Comparison of ENCODE assay signal across 22 cellular contexts in genomic region chr3:114320251-114320650, GRCh38. TPM values are rescaled to one million over a fixed set of nuclear protein-coding genes. Genes with fewer than 3 reads are reported as not detected.
"Had no signal": no experiment of that assay in that cellular context is flagged by ENCODE, and none has a peak within 500 bp of the region (broad histone marks: within the 10 kb centered on the region; RNA-seq: fewer than 3 reads in every experiment).

No MANE protein-coding gene starts in this region.

- H3K79me2 ChIP-seq: hepatocyte had no signal

- H3K36me3 Mint-ChIP-seq: activated naive CD4-positive, alpha-beta T cell treated with anti-CD3 and anti-CD28 coated beads, Interleukin-2, amount 50 U/mL, for 72 hours had no signal

- H3K27me3 ChIP-seq: body of pancreas, colonic mucosa, esophagus muscularis mucosa, foreskin keratinocyte, hepatocyte, neutrophil, pancreas, upper lobe of right lung had no signal

- H3K9me3 Mint-ChIP-seq: activated naive CD4-positive, alpha-beta T cell treated with anti-CD3 and anti-CD28 coated beads, Interleukin-2, amount 50 U/mL, for 72 hours; activated T-helper 1 cell treated with anti-CD3 and anti-CD28 coated beads, Interleukin-12 subunit alpha, Interleukin-12 subunit beta, Interleukin-2, Interleukin-4 antibody, amounts not matched to agents 30 ng/mL and 10 ng/mL and 1 ng/mL, durations not matched to agents 14 hours and 24 hours and 36 hours; central memory CD8-positive, alpha-beta T cell; naive thymus-derived CD8-positive, alpha-beta T cell; T-helper 2 cell treated with Interferon-gamma antibody and Interleukin-4, amounts not matched to agents 5 μg/mL and 100 μg/mL, for 36 hours had no signal

- H3K27me3 Mint-ChIP-seq: activated CD4-positive, alpha-beta T cell treated with anti-CD3 and anti-CD28 coated beads, Interleukin-2, amount 10 ng/mL, durations not matched to agents 7 days and 5 days; central memory CD8-positive, alpha-beta T cell; naive thymus-derived CD8-positive, alpha-beta T cell had no signal

- H3K9me3 ChIP-seq: body of pancreas, colonic mucosa, esophagus muscularis mucosa, neutrophil, pancreas, thoracic aorta, upper lobe of right lung had no signal

- H2AFZ ChIP-seq: hepatocyte had no signal

- DNase-seq: activated CD4-positive, alpha-beta T cell treated with anti-CD3 and anti-CD28 coated beads, Interleukin-2, amount 10 ng/mL, durations not matched to agents 7 days and 5 days; activated gamma-delta T cell treated with Interleukin-2 at 50 U/mL for 16 hours; amygdala; body of pancreas; colonic mucosa; mesendoderm; naive thymus-derived CD8-positive, alpha-beta T cell; pancreas; stimulated activated CD4-positive, alpha-beta T cell treated with anti-CD3 and anti-CD28 coated beads, Interleukin-4, amount 100 ng/mL, for 1 hour; upper lobe of right lung had no signal

- H3K27ac ChIP-seq: body of pancreas, colonic mucosa, esophagus muscularis mucosa, foreskin keratinocyte, hepatocyte, neutrophil, pancreas, thoracic aorta, upper lobe of right lung had no signal

- H3K4me3 ChIP-seq: body of pancreas, colonic mucosa, esophagus muscularis mucosa, hepatocyte, pancreas, smooth muscle cell, thoracic aorta, upper lobe of right lung had no signal

- H3K4me2 ChIP-seq: hepatocyte, smooth muscle cell had no signal

- H3K4me3 Mint-ChIP-seq: activated CD4-positive, alpha-beta T cell treated with anti-CD3 and anti-CD28 coated beads, Interleukin-2, amount 10 ng/mL, durations not matched to agents 7 days and 5 days; activated T-helper 1 cell treated with anti-CD3 and anti-CD28 coated beads, Interleukin-12 subunit alpha, Interleukin-12 subunit beta, Interleukin-2, Interleukin-4 antibody, amounts not matched to agents 30 ng/mL and 10 ng/mL and 1 ng/mL, durations not matched to agents 14 hours and 24 hours and 36 hours; central memory CD8-positive, alpha-beta T cell; naive thymus-derived CD8-positive, alpha-beta T cell; T-helper 2 cell treated with Interferon-gamma antibody and Interleukin-4, amounts not matched to agents 5 μg/mL and 100 μg/mL, for 36 hours had no signal

- FAIRE-seq: TTC549 had no signal

- H3K36me3 ChIP-seq: colonic mucosa, neutrophil, pancreas, thoracic aorta, upper lobe of right lung had no signal

- H3K4me1 ChIP-seq: body of pancreas, colonic mucosa, esophagus muscularis mucosa, foreskin keratinocyte, pancreas, upper lobe of right lung had no signal

- ATAC-seq: activated naive CD4-positive, alpha-beta T cell treated with anti-CD3 and anti-CD28 coated beads, Interleukin-2, amount 50 U/mL, for 72 hours; body of pancreas; naive thymus-derived CD8-positive, alpha-beta T cell; sciatic nerve; upper lobe of right lung had no signal

- H3K27ac Mint-ChIP-seq: activated CD4-positive, alpha-beta T cell treated with anti-CD3 and anti-CD28 coated beads, Interleukin-2, amount 10 ng/mL, durations not matched to agents 7 days and 5 days; activated naive CD4-positive, alpha-beta T cell treated with anti-CD3 and anti-CD28 coated beads, Interleukin-2, amount 50 U/mL, for 72 hours; activated T-helper 1 cell treated with anti-CD3 and anti-CD28 coated beads, Interleukin-12 subunit alpha, Interleukin-12 subunit beta, Interleukin-2, Interleukin-4 antibody, amounts not matched to agents 30 ng/mL and 10 ng/mL and 1 ng/mL, durations not matched to agents 14 hours and 24 hours and 36 hours; T-helper 2 cell treated with Interferon-gamma antibody and Interleukin-4, amounts not matched to agents 5 μg/mL and 100 μg/mL, for 36 hours had no signal

RNA-seq across cellular contexts. Expression of gene TIGIT, which starts 26.4 kb away (rescaled TPM):
- total RNA-seq: body of pancreas, foreskin keratinocyte, hepatocyte, smooth muscle cell had no signal
- polyA plus RNA-seq: foreskin keratinocyte, smooth muscle cell had no signal
